In the genomic region with DNA sequence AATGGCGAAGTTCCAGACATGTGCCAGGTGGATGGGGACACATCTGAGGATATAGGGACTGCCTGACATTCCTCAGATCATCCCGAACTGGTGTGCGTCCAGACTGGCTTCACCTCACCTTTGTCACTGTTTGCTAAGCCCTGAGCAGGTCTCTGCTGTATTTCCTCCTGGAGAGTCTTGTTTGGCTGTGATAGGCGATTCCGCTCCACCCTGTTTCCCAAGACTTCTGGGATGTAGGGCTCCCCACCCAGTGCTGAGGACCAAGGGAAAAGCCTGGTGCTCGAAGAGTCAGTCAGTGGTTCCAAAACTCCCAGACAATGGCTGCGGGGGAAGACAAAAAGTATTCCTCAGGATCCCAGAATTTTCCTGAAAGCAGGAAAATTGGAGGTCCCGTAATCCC, we compare ENCODE assay signal across 1 cellular context.
TF ChIP-seq lines count a peak whose summit lies in the region.

No MANE protein-coding gene starts in this region.

TF ChIP-seq in WTC11, 78 proteins besides CTCF, POLR2A, EP300 and RAD21:
- TF ChIP-seq GTF2I (CRISPR knock-in tag; conservative IDR thresholded peaks at IDR 0.05) (no peak), RORB (CRISPR knock-in tag; IDR thresholded peaks at IDR 0.05) (no peak), ZNF219 (CRISPR knock-in tag; IDR thresholded peaks at IDR 0.05; ENCODE audit: borderline replicate concordance) (no peak), OVOL2 (CRISPR knock-in tag; IDR thresholded peaks at IDR 0.05; ENCODE audit: borderline replicate concordance) (no peak), HMGA2 (CRISPR knock-in tag; IDR thresholded peaks at IDR 0.05) (no peak), ZNF138 (CRISPR knock-in tag; conservative IDR thresholded peaks at IDR 0.05) (no peak), CREM (CRISPR knock-in tag; IDR thresholded peaks at IDR 0.05) (no peak), SMAD3 (CRISPR knock-in tag; IDR thresholded peaks at IDR 0.05; ENCODE audit: borderline replicate concordance) (no peak), ZNF317 (CRISPR knock-in tag; IDR thresholded peaks at IDR 0.05; ENCODE audit: borderline replicate concordance, low read depth) (no peak), CBFB (CRISPR knock-in tag; IDR thresholded peaks at IDR 0.05; ENCODE audit: low read depth) (no peak)
- TF ChIP-seq, protein P1, sequence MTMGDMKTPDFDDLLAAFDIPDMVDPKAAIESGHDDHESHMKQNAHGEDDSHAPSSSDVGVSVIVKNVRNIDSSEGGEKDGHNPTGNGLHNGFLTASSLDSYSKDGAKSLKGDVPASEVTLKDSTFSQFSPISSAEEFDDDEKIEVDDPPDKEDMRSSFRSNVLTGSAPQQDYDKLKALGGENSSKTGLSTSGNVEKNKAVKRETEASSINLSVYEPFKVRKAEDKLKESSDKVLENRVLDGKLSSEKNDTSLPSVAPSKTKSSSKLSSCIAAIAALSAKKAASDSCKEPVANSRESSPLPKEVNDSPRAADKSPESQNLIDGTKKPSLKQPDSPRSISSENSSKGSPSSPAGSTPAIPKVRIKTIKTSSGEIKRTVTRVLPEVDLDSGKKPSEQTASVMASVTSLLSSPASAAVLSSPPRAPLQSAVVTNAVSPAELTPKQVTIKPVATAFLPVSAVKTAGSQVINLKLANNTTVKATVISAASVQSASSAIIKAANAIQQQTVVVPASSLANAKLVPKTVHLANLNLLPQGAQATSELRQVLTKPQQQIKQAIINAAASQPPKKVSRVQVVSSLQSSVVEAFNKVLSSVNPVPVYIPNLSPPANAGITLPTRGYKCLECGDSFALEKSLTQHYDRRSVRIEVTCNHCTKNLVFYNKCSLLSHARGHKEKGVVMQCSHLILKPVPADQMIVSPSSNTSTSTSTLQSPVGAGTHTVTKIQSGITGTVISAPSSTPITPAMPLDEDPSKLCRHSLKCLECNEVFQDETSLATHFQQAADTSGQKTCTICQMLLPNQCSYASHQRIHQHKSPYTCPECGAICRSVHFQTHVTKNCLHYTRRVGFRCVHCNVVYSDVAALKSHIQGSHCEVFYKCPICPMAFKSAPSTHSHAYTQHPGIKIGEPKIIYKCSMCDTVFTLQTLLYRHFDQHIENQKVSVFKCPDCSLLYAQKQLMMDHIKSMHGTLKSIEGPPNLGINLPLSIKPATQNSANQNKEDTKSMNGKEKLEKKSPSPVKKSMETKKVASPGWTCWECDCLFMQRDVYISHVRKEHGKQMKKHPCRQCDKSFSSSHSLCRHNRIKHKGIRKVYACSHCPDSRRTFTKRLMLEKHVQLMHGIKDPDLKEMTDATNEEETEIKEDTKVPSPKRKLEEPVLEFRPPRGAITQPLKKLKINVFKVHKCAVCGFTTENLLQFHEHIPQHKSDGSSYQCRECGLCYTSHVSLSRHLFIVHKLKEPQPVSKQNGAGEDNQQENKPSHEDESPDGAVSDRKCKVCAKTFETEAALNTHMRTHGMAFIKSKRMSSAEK (CRISPR knock-in tag; IDR thresholded peaks at IDR 0.05; ENCODE audit: borderline replicate concordance), result no peak
- TF ChIP-seq, protein P2, sequence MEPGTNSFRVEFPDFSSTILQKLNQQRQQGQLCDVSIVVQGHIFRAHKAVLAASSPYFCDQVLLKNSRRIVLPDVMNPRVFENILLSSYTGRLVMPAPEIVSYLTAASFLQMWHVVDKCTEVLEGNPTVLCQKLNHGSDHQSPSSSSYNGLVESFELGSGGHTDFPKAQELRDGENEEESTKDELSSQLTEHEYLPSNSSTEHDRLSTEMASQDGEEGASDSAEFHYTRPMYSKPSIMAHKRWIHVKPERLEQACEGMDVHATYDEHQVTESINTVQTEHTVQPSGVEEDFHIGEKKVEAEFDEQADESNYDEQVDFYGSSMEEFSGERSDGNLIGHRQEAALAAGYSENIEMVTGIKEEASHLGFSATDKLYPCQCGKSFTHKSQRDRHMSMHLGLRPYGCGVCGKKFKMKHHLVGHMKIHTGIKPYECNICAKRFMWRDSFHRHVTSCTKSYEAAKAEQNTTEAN (CRISPR knock-in tag; IDR thresholded peaks at IDR 0.05), result no peak
- TF ChIP-seq, protein P3, sequence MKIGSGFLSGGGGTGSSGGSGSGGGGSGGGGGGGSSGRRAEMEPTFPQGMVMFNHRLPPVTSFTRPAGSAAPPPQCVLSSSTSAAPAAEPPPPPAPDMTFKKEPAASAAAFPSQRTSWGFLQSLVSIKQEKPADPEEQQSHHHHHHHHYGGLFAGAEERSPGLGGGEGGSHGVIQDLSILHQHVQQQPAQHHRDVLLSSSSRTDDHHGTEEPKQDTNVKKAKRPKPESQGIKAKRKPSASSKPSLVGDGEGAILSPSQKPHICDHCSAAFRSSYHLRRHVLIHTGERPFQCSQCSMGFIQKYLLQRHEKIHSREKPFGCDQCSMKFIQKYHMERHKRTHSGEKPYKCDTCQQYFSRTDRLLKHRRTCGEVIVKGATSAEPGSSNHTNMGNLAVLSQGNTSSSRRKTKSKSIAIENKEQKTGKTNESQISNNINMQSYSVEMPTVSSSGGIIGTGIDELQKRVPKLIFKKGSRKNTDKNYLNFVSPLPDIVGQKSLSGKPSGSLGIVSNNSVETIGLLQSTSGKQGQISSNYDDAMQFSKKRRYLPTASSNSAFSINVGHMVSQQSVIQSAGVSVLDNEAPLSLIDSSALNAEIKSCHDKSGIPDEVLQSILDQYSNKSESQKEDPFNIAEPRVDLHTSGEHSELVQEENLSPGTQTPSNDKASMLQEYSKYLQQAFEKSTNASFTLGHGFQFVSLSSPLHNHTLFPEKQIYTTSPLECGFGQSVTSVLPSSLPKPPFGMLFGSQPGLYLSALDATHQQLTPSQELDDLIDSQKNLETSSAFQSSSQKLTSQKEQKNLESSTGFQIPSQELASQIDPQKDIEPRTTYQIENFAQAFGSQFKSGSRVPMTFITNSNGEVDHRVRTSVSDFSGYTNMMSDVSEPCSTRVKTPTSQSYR (CRISPR knock-in tag; IDR thresholded peaks at IDR 0.05), result no peak
TF ChIP-seq in WTC11: peak in this region for 0.
